Comparison of ENCODE assay signal across 8 cellular contexts in genomic region chr1:19390901-19391595, GRCh38.
DNase-seq lines count a peak whose midpoint lies in the region; ATAC-seq and TF ChIP-seq lines count a peak whose summit lies in the region.

No MANE protein-coding gene starts in this region.

- intact Hi-C loops in heart left ventricle (cut with DNase I), result loop anchor here (1.0 to 10.0 kb wide), 11 partner anchors 46 to 261 kb away; partner anchors contain the start of gene CAPZB (in 3 of the 10)
- intact Hi-C loops in sciatic nerve (cut with DNase I), result no loop called here

- 30 to 43% (median 37%) methylated on average over 17 of the region's 17 CpGs for WGBS in heart left ventricle, 4 donors

- peak overlapping the region; percentile 16; the same call in 1 of the 2 replicates for H3K4me3 ChIP-seq in SJCRH30
- H3K4me3 ChIP-seq in heart left ventricle, result peak overlapping the region in 8 of 12 donors; percentile 2 to 38 (median 26)

- DNase-seq in NCI-H1694 (lab: John Stamatoyannopoulos, UW), result peak; percentile 8
- DNase-seq in NCI-H1694 treated with DMSO at 0.1 percent for 48 hours (lab: John Stamatoyannopoulos, UW), result no peak
- peak; percentile 70 to 78 for DNase-seq in SJCRH30
- DNase-seq in activated naive CD4-positive, alpha-beta T cell treated with anti-CD3 and anti-CD28 coated beads, Interleukin-2, amount 50 U/mL, for 72 hours (ENCODE audit: low spot score in 2 of 2), result peak in 1 of 2 donors; percentile 41
- DNase-seq in heart left ventricle, result peak in 3 of 5 donors; percentile 59 to 70 (median 62)
- peak; percentile 82 for DNase-seq in sciatic nerve (ENCODE audit: low spot score)
- no peak for DNase-seq in NCI-H2029 treated with DMSO at 0.1 percent for 48 hours (lab: John Stamatoyannopoulos, UW)

- H3K27ac Mint-ChIP-seq in activated naive CD4-positive, alpha-beta T cell treated with anti-CD3 and anti-CD28 coated beads, Interleukin-2, amount 50 U/mL, for 72 hours, result peak overlapping the region; percentile 82 to 86

- ATAC-seq in HG03066 (IDR thresholded peaks at IDR 0.05; ENCODE audit: low read depth, unreplicated experiment) (peak; percentile 66), heart left ventricle (peak in 3 of 4 donors; percentile 19 to 55 (median 55)), sciatic nerve (peak; percentile 76)
- peak; percentile 56 to 67 for ATAC-seq in activated naive CD4-positive, alpha-beta T cell treated with anti-CD3 and anti-CD28 coated beads, Interleukin-2, amount 50 U/mL, for 72 hours

- peak; percentile 60 to 88 (median 74) for TF ChIP-seq CTCF in heart left ventricle (IDR thresholded peaks at IDR 0.05)

- no peaks in the 10 kb centered on the region for H3K27me3 ChIP-seq in SJCRH30
- H3K27me3 ChIP-seq in heart left ventricle, result no peaks in the 10 kb centered on the region

- H3K4me1 ChIP-seq in SJCRH30 (peaks cover 20% of the 10 kb centered on the region), heart left ventricle (peaks cover 3 to 79% (median 51%) of the 10 kb centered on the region in 12 donors)

- H3K36me3 ChIP-seq in SJCRH30 (no peaks in the 10 kb centered on the region), heart left ventricle (peaks cover 0 to 20% (median 3%) of the 10 kb centered on the region in 9 donors)

- H3K9me3 ChIP-seq in SJCRH30 (replicated peaks) (no peaks in the 10 kb centered on the region), heart left ventricle (no peaks in the 10 kb centered on the region)

- no peak for TF ChIP-seq POLR2A in heart left ventricle (IDR thresholded peaks at IDR 0.05)

- H3K27ac ChIP-seq in SJCRH30 (peak overlapping the region; percentile 27; the same call in 1 of the 2 replicates), heart left ventricle (peak overlapping the region; percentile 47 to 84 (median 72))

- H3K9me3 Mint-ChIP-seq in activated naive CD4-positive, alpha-beta T cell treated with anti-CD3 and anti-CD28 coated beads, Interleukin-2, amount 50 U/mL, for 72 hours, result no peaks in the 10 kb centered on the region

- H3K36me3 Mint-ChIP-seq in activated naive CD4-positive, alpha-beta T cell treated with anti-CD3 and anti-CD28 coated beads, Interleukin-2, amount 50 U/mL, for 72 hours, result no peaks in the 10 kb centered on the region

Comparison
In these comparisons a context has a peak if more than half of its experiments do, and no peak if none do; other contexts are left out.
1. DNase-seq: peak in NCI-H1694 (single experiment), SJCRH30 (2 of 2), heart left ventricle (3 of 5) and sciatic nerve (single experiment); none in NCI-H1694 treated with DMSO at 0.1 percent for 48 hours (single experiment) and NCI-H2029 treated with DMSO at 0.1 percent for 48 hours (single experiment).
2. Peak in every context shown above with its lines, with median percentiles within 50 percentile points of each other: ATAC-seq.